In genomic region chr1:37515185-37516034, GRCh38 we compare ENCODE assay signal across 9 cellular contexts. TPM values are rescaled to one million over a fixed set of nuclear protein-coding genes. Genes with fewer than 3 reads are reported as not detected.
DNase-seq lines count a peak whose midpoint lies in the region; ATAC-seq, FAIRE-seq and TF ChIP-seq lines count a peak whose summit lies in the region.
"Had no signal": no experiment of that assay in that cellular context is flagged by ENCODE, and none has a peak within 500 bp of the region (broad histone marks: within the 10 kb centered on the region; RNA-seq: fewer than 3 reads in every experiment).

No MANE protein-coding gene starts in this region.

- dilution Hi-C loops in keratinocyte (cut with MboI; ENCODE audit: extremely low pct_ligation_motif_present, low sequenced_read_pairs) = no loop called here

- no peaks in the 10 kb centered on the region for H3K9me1 ChIP-seq in keratinocyte (ENCODE audit: control insufficient read depth, extremely low read depth, insufficient read depth, low read length)

- no peak for ATAC-seq in SK-N-SH treated with all-trans-retinoic acid at 6 μM for 48 hours
- no peak for ATAC-seq in activated T-helper 17 cell treated with anti-CD3 and anti-CD28 coated beads, Interleukin-2, amount 50 U/mL, for 72 hours (replicated peaks)

- TF ChIP-seq EP300 in SK-N-SH (IDR thresholded peaks at IDR 0.05; ENCODE audit: borderline replicate concordance in 1 of 2, low read depth in 1 of 2, low read length in 1 of 2) = no peak

- no peak for TF ChIP-seq RAD21 in SK-N-SH (IDR thresholded peaks at IDR 0.05; ENCODE audit: low read length)

- peak overlapping the region; percentile 75 for H3K4me3 Mint-ChIP-seq in activated T-helper 17 cell treated with anti-CD3 and anti-CD28 coated beads, Interleukin-2, amount 50 U/mL, for 72 hours

- H3K9me2 ChIP-seq in SK-N-SH = no peaks in the 10 kb centered on the region

- CTCF ChIA-PET in SK-N-SH (lab: Yijun Ruan, JAX) = interaction anchor here (0.8 to 4.8 kb wide), 25 partner anchors 10 to 1034 kb away, joined by 3 to 38 read pairs (median 6); partner anchors contain the start of genes MTF1, RSPO1, SNIP1 and ZC3H12A

- POLR2A ChIA-PET in SK-N-SH (lab: Yijun Ruan, JAX) = interaction anchor here (0.6 to 1.4 kb wide), 6 partner anchors 10 to 43 kb away, joined by 4 to 5 read pairs (median 4); no protein-coding TSS in a partner anchor

- H3K27ac Mint-ChIP-seq in activated T-helper 17 cell treated with anti-CD3 and anti-CD28 coated beads, Interleukin-2, amount 50 U/mL, for 72 hours = peak overlapping the region; percentile 97

- H3K4me3 ChIP-seq in SK-N-SH (ENCODE audit: low read depth in 2 of 2, low read length in 1 of 2) (peak overlapping the region; percentile 83 to 96), keratinocyte (ENCODE audit: control insufficient read depth in 2 of 3, extremely low read depth in 1 of 3, insufficient read depth in 2 of 3, low read depth in 1 of 3, low read length in 3 of 3) (peak overlapping the region; percentile 68 to 89 (median 87))

- H3K9me3 ChIP-seq in SK-N-SH = no peaks in the 10 kb centered on the region
- H3K9me3 ChIP-seq in keratinocyte (ENCODE audit: control insufficient read depth, low read depth, low read length) = no peaks in the 10 kb centered on the region

- H3K27me3 ChIP-seq in SK-N-SH (ENCODE audit: insufficient read depth) (no peaks in the 10 kb centered on the region), keratinocyte (ENCODE audit: control insufficient read depth, extremely low read depth, insufficient read depth, low read length) (no peaks in the 10 kb centered on the region)

- H2AFZ ChIP-seq in SK-N-SH (ENCODE audit: low read depth) = peak overlapping the region; percentile 93
- H2AFZ ChIP-seq in keratinocyte (ENCODE audit: control insufficient read depth, low read length) = peak overlapping the region; percentile 97

- 81% methylated on average over 18 of the region's 18 CpGs for WGBS in SK-N-SH (ENCODE audit: low lambda C conversion rate)

- H3K27ac ChIP-seq in SK-N-SH (ENCODE audit: low read depth in 2 of 2, low read length in 1 of 2) (peak overlapping the region; percentile 94 to 97), keratinocyte (ENCODE audit: control insufficient read depth, insufficient read depth, low read length) (peak overlapping the region; percentile 87), temporal lobe (ENCODE audit: low read depth, low read length) (peak overlapping the region; percentile 83)

- H4K20me1 ChIP-seq in SK-N-SH (ENCODE audit: insufficient read depth) (peaks cover 7% of the 10 kb centered on the region; the same call in 1 of the 2 replicates), keratinocyte (ENCODE audit: control insufficient read depth, extremely low read depth, insufficient read depth, low read length) (no peaks in the 10 kb centered on the region)

- no peak for FAIRE-seq in keratinocyte (lab: Jason Lieb, UNC)

- H3K79me2 ChIP-seq in SK-N-SH (ENCODE audit: insufficient read depth) = peaks cover 39% of the 10 kb centered on the region
- H3K79me2 ChIP-seq in keratinocyte (ENCODE audit: control insufficient read depth, insufficient read depth, low read length) = peaks cover 25% of the 10 kb centered on the region

- H3K36me3 ChIP-seq in SK-N-SH (replicated peaks in 1 of 2; ENCODE audit: control insufficient read depth in 1 of 2, insufficient read depth in 2 of 2, low read length in 1 of 2) (peaks cover 16 to 19% of the 10 kb centered on the region in 2 experiments), keratinocyte (ENCODE audit: control insufficient read depth in 2 of 2, extremely low read depth in 1 of 2, insufficient read depth in 2 of 2, low read length in 2 of 2) (peaks cover 4 to 7% of the 10 kb centered on the region in 2 experiments)

- no peaks in the 10 kb centered on the region for H3F3A ChIP-seq in SK-N-SH (replicated peaks; ENCODE audit: insufficient read depth)

- H3K36me3 Mint-ChIP-seq in activated T-helper 17 cell treated with anti-CD3 and anti-CD28 coated beads, Interleukin-2, amount 50 U/mL, for 72 hours (ENCODE audit: low read depth) = peaks cover 42% of the 10 kb centered on the region

- H3K4me1 ChIP-seq in SK-N-SH (ENCODE audit: control insufficient read depth in 1 of 2, insufficient read depth in 2 of 2, low read depth in 1 of 2, low read length in 1 of 2) (peaks cover 0 to 15% of the 10 kb centered on the region in 2 experiments; a peak in 1 of 4 replicates), keratinocyte (ENCODE audit: control insufficient read depth, extremely low read depth, insufficient read depth, low read length) (peaks cover 13% of the 10 kb centered on the region)

- TF ChIP-seq CTCF in SK-N-SH (IDR thresholded peaks at IDR 0.05) (no peak), keratinocyte (optimal IDR thresholded peaks at IDR 0.05 in 1 of 3, IDR thresholded peaks at IDR 0.05 in 1 of 3, conservative IDR thresholded peaks at IDR 0.05 in 1 of 3; ENCODE audit: extremely low read depth in 1 of 3, insufficient read depth in 2 of 3, low read length in 3 of 3) (no peak)

- no peaks in the 10 kb centered on the region for H3K27me3 Mint-ChIP-seq in activated T-helper 17 cell treated with anti-CD3 and anti-CD28 coated beads, Interleukin-2, amount 50 U/mL, for 72 hours

- H3K4me2 ChIP-seq in SK-N-SH (peak overlapping the region; percentile 90), keratinocyte (ENCODE audit: control insufficient read depth, extremely low read depth, insufficient read depth, low read depth, low read length) (peak overlapping the region; percentile 94)

- H3K9ac ChIP-seq in SK-N-SH (peak overlapping the region; percentile 95), keratinocyte (ENCODE audit: control insufficient read depth, extremely low read depth, insufficient read depth, low read length) (peak overlapping the region; percentile 89)

- no peaks in the 10 kb centered on the region for H3K9me3 Mint-ChIP-seq in activated T-helper 17 cell treated with anti-CD3 and anti-CD28 coated beads, Interleukin-2, amount 50 U/mL, for 72 hours

- no peak for DNase-seq in SK-N-SH
- no peak for DNase-seq in keratinocyte (ENCODE audit: low read depth, low spot score)
- DNase-seq in NCI-H2196 treated with DMSO at 0.1 percent for 48 hours (lab: John Stamatoyannopoulos, UW; ENCODE audit: unreplicated experiment) = no peak
- DNase-seq in stimulated activated naive CD4-positive, alpha-beta T cell treated with Interleukin-2 at 50 U/mL for 16 hours (lab: John Stamatoyannopoulos, UW) = no peak
- DNase-seq in NCI-H1092 treated with DMSO at 0.1 percent for 48 hours (lab: John Stamatoyannopoulos, UW) = no peak

- H3K4me1 Mint-ChIP-seq in activated T-helper 17 cell treated with anti-CD3 and anti-CD28 coated beads, Interleukin-2, amount 50 U/mL, for 72 hours = peaks cover 28% of the 10 kb centered on the region

RNA-seq across cellular contexts. Expression of gene MEAF6, which starts 0.8 kb away (rescaled TPM):
- polyA plus RNA-seq in SK-N-SH (2012; rRNA removed) (47.2 and 60.5 TPM in 2 replicates), keratinocyte (38.9 to 51.9 TPM (median 49.3 TPM) in 3 replicates)
- polyA plus RNA-seq in SK-N-SH (2012; cell fraction: cytosol; rRNA removed) = 69.0 and 74.2 TPM in 2 replicates
- 25.1 and 39.1 TPM in 2 replicates for polyA plus RNA-seq in SK-N-SH (2012; cell fraction: nucleus; rRNA removed)
- total RNA-seq in activated T-helper 17 cell treated with anti-CD3 and anti-CD28 coated beads, Interleukin-2, amount 50 U/mL, for 72 hours = 10 to 100 TPM; 53.1 to 56.8 TPM
- polyA plus RNA-seq in keratinocyte (2011; ENCODE audit: low read depth) = 134 TPM
- 44.0 and 69.9 TPM in 2 replicates for polyA plus RNA-seq in keratinocyte (2011; cell fraction: cytosol; rRNA removed)
- polyA plus RNA-seq in keratinocyte (2011; cell fraction: nucleus; rRNA removed) = 38.9 and 49.7 TPM in 2 replicates
- polyA plus RNA-seq in keratinocyte (2012; ENCODE audit: low replicate concordance) = 40.6 and 65.0 TPM in 2 replicates
- 6.8 to 22.2 TPM (median 15.4 TPM) in 3 replicates for polyA minus RNA-seq in keratinocyte
- 25.9 TPM for polyA minus RNA-seq in keratinocyte (2011; cell fraction: cytosol; rRNA and poly(A)+ RNA removed)
- polyA minus RNA-seq in keratinocyte (2011; cell fraction: nucleus; rRNA and poly(A)+ RNA removed) = 12.2 and 14.7 TPM in 2 replicates
- 78.4 TPM for total RNA-seq in temporal lobe

RNA-seq across cellular contexts. Expression of gene SNIP1, which starts 38.7 kb away (rescaled TPM):
- polyA plus RNA-seq in SK-N-SH (2012; rRNA removed) = 8.4 and 10.2 TPM in 2 replicates
- 7.8 and 8.2 TPM in 2 replicates for polyA plus RNA-seq in SK-N-SH (2012; cell fraction: cytosol; rRNA removed)
- polyA plus RNA-seq in SK-N-SH (2012; cell fraction: nucleus; rRNA removed) = 17.1 and 23.1 TPM in 2 replicates
- 10 to 100 TPM; 26.3 to 31.9 TPM for total RNA-seq in activated T-helper 17 cell treated with anti-CD3 and anti-CD28 coated beads, Interleukin-2, amount 50 U/mL, for 72 hours
- polyA plus RNA-seq in keratinocyte = 6.7 to 8.9 TPM (median 7.1 TPM) in 3 replicates
- polyA plus RNA-seq in keratinocyte (2011; ENCODE audit: low read depth) = 11.6 TPM
- 3.9 and 5.9 TPM in 2 replicates for polyA plus RNA-seq in keratinocyte (2011; cell fraction: cytosol; rRNA removed)
- polyA plus RNA-seq in keratinocyte (2011; cell fraction: nucleus; rRNA removed) = 12.5 and 16.8 TPM in 2 replicates
- 7.1 and 7.9 TPM in 2 replicates for polyA plus RNA-seq in keratinocyte (2012; ENCODE audit: low replicate concordance)
- 5.3 to 12.3 TPM (median 8.6 TPM) in 3 replicates for polyA minus RNA-seq in keratinocyte
- 6.9 TPM for polyA minus RNA-seq in keratinocyte (2011; cell fraction: cytosol; rRNA and poly(A)+ RNA removed)
- polyA minus RNA-seq in keratinocyte (2011; cell fraction: nucleus; rRNA and poly(A)+ RNA removed) = 15.0 and 18.6 TPM in 2 replicates
- 14.3 TPM for total RNA-seq in temporal lobe

RNA-seq across cellular contexts. Expression of gene ZC3H12A, which starts 41.0 kb away (rescaled TPM):
- polyA plus RNA-seq in SK-N-SH (2012; rRNA removed) (7.4 and 8.9 TPM in 2 replicates), keratinocyte (17.5 to 55.5 TPM (median 24.4 TPM) in 3 replicates)
- polyA plus RNA-seq in SK-N-SH (2012; cell fraction: cytosol; rRNA removed) = 3.4 and 4.3 TPM in 2 replicates
- 24.6 and 24.8 TPM in 2 replicates for polyA plus RNA-seq in SK-N-SH (2012; cell fraction: nucleus; rRNA removed)
- total RNA-seq in activated T-helper 17 cell treated with anti-CD3 and anti-CD28 coated beads, Interleukin-2, amount 50 U/mL, for 72 hours = 10 to 100 TPM; 40.1 to 73.3 TPM
- polyA plus RNA-seq in keratinocyte (2011; ENCODE audit: low read depth) = 6.5 TPM
- 13.2 and 25.4 TPM in 2 replicates for polyA plus RNA-seq in keratinocyte (2011; cell fraction: cytosol; rRNA removed)
- 80.2 and 112 TPM in 2 replicates for polyA plus RNA-seq in keratinocyte (2011; cell fraction: nucleus; rRNA removed)
- 12.7 and 22.0 TPM in 2 replicates for polyA plus RNA-seq in keratinocyte (2012; ENCODE audit: low replicate concordance)
- polyA minus RNA-seq in keratinocyte = 20.3 to 30.9 TPM (median 21.1 TPM) in 3 replicates
- polyA minus RNA-seq in keratinocyte (2011; cell fraction: cytosol; rRNA and poly(A)+ RNA removed) = 23.2 TPM
- polyA minus RNA-seq in keratinocyte (2011; cell fraction: nucleus; rRNA and poly(A)+ RNA removed) = 45.8 and 47.0 TPM in 2 replicates
- 0.25 TPM for total RNA-seq in temporal lobe

RNA-seq across cellular contexts. Expression of gene DNALI1, which starts 41.3 kb away (rescaled TPM):
- polyA plus RNA-seq in SK-N-SH (2012; rRNA removed) (16.5 and 17.4 TPM in 2 replicates), keratinocyte (0.06 to 0.14 TPM (median 0.06 TPM) in 3 replicates)
- 10.6 and 16.6 TPM in 2 replicates for polyA plus RNA-seq in SK-N-SH (2012; cell fraction: cytosol; rRNA removed)
- 53.6 and 54.0 TPM in 2 replicates for polyA plus RNA-seq in SK-N-SH (2012; cell fraction: nucleus; rRNA removed)
- under 1 TPM in 1 of 2 donors, not detected in 1; 0.37 TPM for total RNA-seq in activated T-helper 17 cell treated with anti-CD3 and anti-CD28 coated beads, Interleukin-2, amount 50 U/mL, for 72 hours
- polyA plus RNA-seq in keratinocyte (2011; ENCODE audit: low read depth) = not detected
- 0.03 TPM in 1 of 2 replicates, not detected in the other for polyA plus RNA-seq in keratinocyte (2011; cell fraction: cytosol; rRNA removed)
- polyA plus RNA-seq in keratinocyte (2011; cell fraction: nucleus; rRNA removed) = 0.04 TPM in 1 of 2 replicates, not detected in the other
- polyA plus RNA-seq in keratinocyte (2012; ENCODE audit: low replicate concordance) = 0.04 and 0.18 TPM in 2 replicates
- 0.13 TPM in 1 of 3 replicates, not detected in the others for polyA minus RNA-seq in keratinocyte
- not detected for polyA minus RNA-seq in keratinocyte (2011; cell fraction: cytosol; rRNA and poly(A)+ RNA removed)
- not detected in 2 replicates for polyA minus RNA-seq in keratinocyte (2011; cell fraction: nucleus; rRNA and poly(A)+ RNA removed)
- total RNA-seq in temporal lobe = 3.7 TPM
- total RNA-seq: T-helper 1 cell treated with Interleukin-12 subunit alpha and Interleukin-12 subunit beta and Interleukin-4 antibody, amounts not matched to agents 30 ng/mL and 1 ng/mL, for 36 hours had no signal

Comparison
In these comparisons a context has a peak if more than half of its experiments do, and no peak if none do; other contexts are left out.
1. RNA of gene ZC3H12A, which starts 41.0 kb away (total RNA-seq): 40.1 to 73.3 TPM in activated T-helper 17 cell treated with anti-CD3 and anti-CD28 coated beads, Interleukin-2, amount 50 U/mL, for 72 hours; 0.25 TPM in temporal lobe (single experiment); every median in the first group is over 10 times any median in the second.
2. Peak in every context shown above with its lines, with median percentiles within 50 percentile points of each other: H3K27ac ChIP-seq.